ENCODE assay signal across 13 cellular contexts in genomic region chr2:26721267-26722032, GRCh38. TPM values are rescaled to one million over a fixed set of nuclear protein-coding genes. Genes with fewer than 3 reads are reported as not detected.
A peak's percentile ranks its signal among the peaks of the same experiment; 100 is the strongest.
DNase-seq lines count a peak whose midpoint lies in the region; ATAC-seq and TF ChIP-seq lines count a peak whose summit lies in the region.
"Had no signal": no experiment of that assay in that cellular context is flagged by ENCODE, and none has a peak within 500 bp of the region (broad histone marks: within the 10 kb centered on the region; RNA-seq: fewer than 3 reads in every experiment).

No MANE protein-coding gene starts in this region.

- intact Hi-C loops in left ventricle myocardium inferior (cut with micrococcal nuclease), result no loop called here
- intact Hi-C loops in activated naive CD4-positive, alpha-beta T cell treated with anti-CD3 and anti-CD28 coated beads for 36 hours (cut with micrococcal nuclease), result no loop called here

- no peaks in the 10 kb centered on the region for H3K4me1 Mint-ChIP-seq in activated naive CD4-positive, alpha-beta T cell treated with anti-CD3 and anti-CD28 coated beads for 36 hours (ENCODE audit: low read depth)

- H3K27ac ChIP-seq in DND-41 (ENCODE audit: low read length) (no peak overlapping the region), left ventricle myocardium inferior (replicated peaks) (peak overlapping the region; percentile 87)
- no peak overlapping the region for H3K27ac ChIP-seq in effector memory CD4-positive, alpha-beta T cell (ENCODE audit: insufficient read depth, low read length, poor library complexity, severe bottlenecking)

- no peaks in the 10 kb centered on the region for H3K9me3 ChIP-seq in DND-41 (ENCODE audit: insufficient read depth, low read length, severe bottlenecking)
- H3K9me3 ChIP-seq in left ventricle myocardium inferior (replicated peaks), result no peaks in the 10 kb centered on the region
- H3K9me3 ChIP-seq in effector memory CD4-positive, alpha-beta T cell (ENCODE audit: control insufficient read depth, low read length), result no peaks in the 10 kb centered on the region

- peaks cover 4% of the 10 kb centered on the region; the same call in 1 of the 2 replicates for H4K20me1 ChIP-seq in DND-41 (ENCODE audit: insufficient read depth, low read length)

- no peak overlapping the region for H3K4me3 Mint-ChIP-seq in activated naive CD4-positive, alpha-beta T cell treated with anti-CD3 and anti-CD28 coated beads for 36 hours

- H2AFZ ChIP-seq in DND-41 (ENCODE audit: low read depth, low read length), result no peak overlapping the region

- H3K79me2 ChIP-seq in DND-41 (ENCODE audit: insufficient read depth, low read length), result no peaks in the 10 kb centered on the region

- DNase-seq in DND-41, result peak; percentile 59
- peak; percentile 36 for DNase-seq in NCI-H510A treated with DMSO at 0.1 percent for 48 hours (lab: John Stamatoyannopoulos, UW)
- no peak for DNase-seq in left ventricle myocardium inferior
- peak; percentile 29 for DNase-seq in renal cortical epithelial cell (ENCODE audit: low read depth)
- no peak for DNase-seq in effector memory CD4-positive, alpha-beta T cell
- DNase-seq in activated naive CD4-positive, alpha-beta T cell treated with anti-CD3 and anti-CD28 coated beads for 36 hours, result no peak
- DNase-seq in activated CD4-positive, alpha-beta T cell treated with anti-CD3 and anti-CD28 coated beads for 48 hours, result no peak
- DNase-seq: activated CD8-positive, alpha-beta memory T cell treated with anti-CD3 and anti-CD28 coated beads, Interleukin-2, amount 50 U/mL, for 4 hours; caudate nucleus; stimulated activated CD8-positive, alpha-beta memory T cell treated with anti-CD3 and anti-CD28 coated beads, Interleukin-4, amount 100 ng/mL, for 48 hours had no signal

- H3K4me2 ChIP-seq in DND-41 (ENCODE audit: insufficient read depth, low read length), result no peak overlapping the region

- H3K27me3 ChIP-seq in DND-41 (ENCODE audit: insufficient read depth, low read length, poor library complexity) (no peaks in the 10 kb centered on the region), left ventricle myocardium inferior (ENCODE audit: low read depth) (no peaks in the 10 kb centered on the region)
- H3K27me3 ChIP-seq in effector memory CD4-positive, alpha-beta T cell (replicated peaks; ENCODE audit: control insufficient read depth, insufficient read depth, low read length, poor library complexity, severe bottlenecking), result no peaks in the 10 kb centered on the region

- H3K9ac ChIP-seq in DND-41 (ENCODE audit: low read depth, low read length), result no peak overlapping the region

- no peaks in the 10 kb centered on the region for H3K9me3 Mint-ChIP-seq in activated naive CD4-positive, alpha-beta T cell treated with anti-CD3 and anti-CD28 coated beads for 36 hours

- no peaks in the 10 kb centered on the region for H3K36me3 ChIP-seq in DND-41 (ENCODE audit: insufficient read depth, low read length)
- no peaks in the 10 kb centered on the region for H3K36me3 ChIP-seq in left ventricle myocardium inferior
- H3K36me3 ChIP-seq in effector memory CD4-positive, alpha-beta T cell (ENCODE audit: control insufficient read depth, insufficient read depth, low read length), result no peaks in the 10 kb centered on the region

- no peak overlapping the region for H3K27ac Mint-ChIP-seq in activated naive CD4-positive, alpha-beta T cell treated with anti-CD3 and anti-CD28 coated beads for 36 hours

- no peaks in the 10 kb centered on the region for H3K36me3 Mint-ChIP-seq in activated naive CD4-positive, alpha-beta T cell treated with anti-CD3 and anti-CD28 coated beads for 36 hours (ENCODE audit: low read depth)

- ATAC-seq in DND-41 (ENCODE audit: insufficient read depth, low read depth) (peak; percentile 90), HG03439 (IDR thresholded peaks at IDR 0.05; ENCODE audit: unreplicated experiment) (no peak)

- H3K4me3 ChIP-seq in DND-41 (ENCODE audit: low read depth in 1 of 2, low read length in 2 of 2) (no peak overlapping the region), left ventricle myocardium inferior (no peak overlapping the region)
- H3K4me3 ChIP-seq in effector memory CD4-positive, alpha-beta T cell (ENCODE audit: insufficient read depth, low read depth, low read length, poor library complexity, severe bottlenecking), result no peak overlapping the region

- peaks cover 4% of the 10 kb centered on the region for H3K27me3 Mint-ChIP-seq in activated naive CD4-positive, alpha-beta T cell treated with anti-CD3 and anti-CD28 coated beads for 36 hours (ENCODE audit: low read depth)

- CTCF ChIA-PET in activated naive CD4-positive, alpha-beta T cell treated with anti-CD3 and anti-CD28 coated beads for 36 hours (lab: Charles Lee), result no interaction called here

- no peak for TF ChIP-seq CTCF in DND-41 (IDR thresholded peaks at IDR 0.05; ENCODE audit: borderline replicate concordance, extremely low read depth, low read length, poor library complexity, severe bottlenecking)
- TF ChIP-seq CTCF in left ventricle myocardium inferior (IDR thresholded peaks at IDR 0.05; ENCODE audit: borderline replicate concordance), result no peak

- H3K4me1 ChIP-seq in DND-41 (ENCODE audit: insufficient read depth, low read length), result no peaks in the 10 kb centered on the region
- peaks cover 65% of the 10 kb centered on the region for H3K4me1 ChIP-seq in left ventricle myocardium inferior
- no peaks in the 10 kb centered on the region for H3K4me1 ChIP-seq in effector memory CD4-positive, alpha-beta T cell (ENCODE audit: control insufficient read depth, insufficient read depth, low read length, poor library complexity, severe bottlenecking)

RNA-seq across cellular contexts. Expression of gene KCNK3, which starts 28.9 kb away (rescaled TPM):
- total RNA-seq in left ventricle myocardium inferior, result 3.2 TPM
- total RNA-seq in renal cortical epithelial cell, result 9.6 and 13.7 TPM in 2 replicates
- not detected for total RNA-seq in activated naive CD4-positive, alpha-beta T cell treated with anti-CD3 and anti-CD28 coated beads for 36 hours
- total RNA-seq: G401, pulmonary artery endothelial cell had no signal

RNA-seq across cellular contexts. Expression of gene SLC35F6, which starts 42.6 kb away (rescaled TPM):
- total RNA-seq in left ventricle myocardium inferior (19.6 TPM), renal cortical epithelial cell (41.3 and 62.2 TPM in 2 replicates)
- total RNA-seq in activated naive CD4-positive, alpha-beta T cell treated with anti-CD3 and anti-CD28 coated beads for 36 hours, result 1 to 10 TPM; 2.0 to 2.7 TPM

Comparison
In these comparisons a context has a peak if more than half of its experiments do, and no peak if none do; other contexts are left out.
1. DNase-seq: peak in DND-41 (single experiment), NCI-H510A treated with DMSO at 0.1 percent for 48 hours (single experiment) and renal cortical epithelial cell (single experiment); none in left ventricle myocardium inferior (single experiment), effector memory CD4-positive, alpha-beta T cell (0 of 3), activated naive CD4-positive, alpha-beta T cell treated with anti-CD3 and anti-CD28 coated beads for 36 hours (single experiment) and activated CD4-positive, alpha-beta T cell treated with anti-CD3 and anti-CD28 coated beads for 48 hours (single experiment).